In the genomic region with DNA sequence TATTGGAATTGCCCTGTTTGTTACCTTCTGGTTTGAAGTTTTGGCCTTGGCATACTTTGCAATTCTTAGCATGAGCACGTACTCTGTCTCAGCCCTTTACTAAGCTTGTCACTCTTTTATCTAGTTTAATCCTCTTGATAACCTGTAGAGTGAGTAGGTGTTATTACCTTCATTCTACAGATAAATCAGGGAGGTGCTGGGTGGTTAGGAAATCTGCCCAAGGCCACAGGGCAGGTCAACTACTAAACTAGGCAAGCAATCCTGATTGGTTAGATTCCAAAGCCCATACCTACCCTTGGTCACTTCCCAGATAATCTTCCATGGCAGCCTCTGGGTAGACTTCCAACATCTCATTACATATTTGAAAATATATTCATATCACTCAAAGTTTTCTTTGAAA, we compare ENCODE assay signal across 19 cellular contexts.
A peak's percentile ranks its signal among the peaks of the same experiment; 100 is the strongest.
DNase-seq lines count a peak whose midpoint lies in the region; ATAC-seq and TF ChIP-seq lines count a peak whose summit lies in the region.
"Had no signal": no experiment of that assay in that cellular context is flagged by ENCODE, and none has a peak within 500 bp of the region (broad histone marks: within the 10 kb centered on the region; RNA-seq: fewer than 3 reads in every experiment).

No MANE protein-coding gene starts in this region.

- H3K27ac ChIP-seq in hepatocyte, result peak overlapping the region; percentile 1
- H3K27ac ChIP-seq: 22Rv1, BLaER1, C4-2B had no signal

- no peaks in the 10 kb centered on the region for H4K20me1 ChIP-seq in hepatocyte (ENCODE audit: insufficient read depth, poor library complexity, severe bottlenecking)
- H4K20me1 ChIP-seq: BLaER1 had no signal

- peak; percentile 38 for ATAC-seq in mucosa of descending colon
- ATAC-seq in WTC11, result no peak

- peak; percentile 37 for DNase-seq in HT-29 (ENCODE audit: low spot score)
- no peak for DNase-seq in hepatocyte (ENCODE audit: low spot score)
- DNase-seq in mucosa of descending colon, result no peak
- no peak for DNase-seq in WTC11 (ENCODE audit: low spot score)
- no peak for DNase-seq in NCI-H187 treated with DMSO at 0.1 percent for 48 hours (lab: John Stamatoyannopoulos, UW)
- no peak for DNase-seq in stimulated activated CD4-positive, alpha-beta T cell treated with anti-CD3 and anti-CD28 coated beads, Interleukin-12 subunit alpha, Interleukin-12 subunit beta, amount 100 ng/mL, for 4 hours
- DNase-seq: CD4-positive, CD25-positive, alpha-beta regulatory T cell; CD8-positive, alpha-beta memory T cell; DMS 273 treated with DMSO at 0.1 percent for 48 hours; DMS79; EL; GDM1; GOT3; HFFc6 had no signal

- H3K4me3 ChIP-seq in hepatocyte, result no peak overlapping the region
- no peak overlapping the region for H3K4me3 ChIP-seq in mucosa of descending colon
- H3K4me3 ChIP-seq: BLaER1, HAP-1 had no signal

- H3K4me1 ChIP-seq in hepatocyte (ENCODE audit: insufficient read depth) (peaks cover 35% of the 10 kb centered on the region), mucosa of descending colon (ENCODE audit: low read depth) (peaks cover 26% of the 10 kb centered on the region)
- H3K4me1 ChIP-seq: BLaER1, HAP-1 had no signal

- H3K27me3 Mint-ChIP-seq in WTC11 (ENCODE audit: low read depth), result no peaks in the 10 kb centered on the region
- H3K27me3 Mint-ChIP-seq: B cell; CD4-positive, CD25-positive, alpha-beta regulatory T cell; CD8-positive, alpha-beta memory T cell had no signal

- H3K9me2 ChIP-seq in hepatocyte (replicated peaks; ENCODE audit: insufficient read depth), result no peaks in the 10 kb centered on the region

- H3K9me3 ChIP-seq in hepatocyte (ENCODE audit: low read depth) (no peaks in the 10 kb centered on the region), mucosa of descending colon (no peaks in the 10 kb centered on the region)
- H3K9me3 ChIP-seq: BLaER1, HAP-1 had no signal

- no peaks in the 10 kb centered on the region for H3K9me3 Mint-ChIP-seq in WTC11
- H3K9me3 Mint-ChIP-seq: CD8-positive, alpha-beta memory T cell had no signal

- TF ChIP-seq CTCF in hepatocyte (IDR thresholded peaks at IDR 0.05; ENCODE audit: poor library complexity) (no peak), mucosa of descending colon (IDR thresholded peaks at IDR 0.05) (no peak), WTC11 (IDR thresholded peaks at IDR 0.05) (no peak)

- peaks cover 28% of the 10 kb centered on the region for H3K4me1 Mint-ChIP-seq in WTC11
- H3K4me1 Mint-ChIP-seq: B cell had no signal

- no peaks in the 10 kb centered on the region for H3K27me3 ChIP-seq in hepatocyte
- H3K27me3 ChIP-seq: BLaER1 had no signal

- peaks cover 60% of the 10 kb centered on the region for H3K79me2 ChIP-seq in hepatocyte

- no peaks in the 10 kb centered on the region for H3K36me3 ChIP-seq in hepatocyte (replicated peaks; ENCODE audit: insufficient read depth, low read depth)
- H3K36me3 ChIP-seq in mucosa of descending colon (ENCODE audit: low read depth), result no peaks in the 10 kb centered on the region
- H3K36me3 ChIP-seq: BLaER1, HAP-1 had no signal

- intact Hi-C loops in mucosa of descending colon (cut with DNase I, micrococcal nuclease), result no loop called here

- CTCF ChIA-PET in WTC11 (lab: Charles Lee), result interaction anchor here (1.0 kb wide), 1 partner anchor 351 kb away, joined by 3 read pairs; no protein-coding TSS in a partner anchor

- POLR2A ChIA-PET in WTC11 (lab: Charles Lee), result no interaction called here

- 0 out of 2 replicates have a peak, but pooled peaks cover 4% of the 10 kb centered on the region for H3K36me3 Mint-ChIP-seq in WTC11
- H3K36me3 Mint-ChIP-seq: CD4-positive, CD25-positive, alpha-beta regulatory T cell had no signal

- no peak overlapping the region for H3K27ac Mint-ChIP-seq in WTC11
- H3K27ac Mint-ChIP-seq: B cell; CD4-positive, CD25-positive, alpha-beta regulatory T cell; CD8-positive, alpha-beta memory T cell; HFFc6 had no signal

- H3K4me2 ChIP-seq in hepatocyte, result no peak overlapping the region
- H3K4me2 ChIP-seq: BLaER1 had no signal

- no peak overlapping the region for H2AFZ ChIP-seq in hepatocyte

- 50% methylated on average over 1 of the region's 1 CpG for WGBS in hepatocyte (ENCODE audit: low lambda C conversion rate, missing lambda C conversion rate)

- H3K4me3 Mint-ChIP-seq in WTC11, result no peak overlapping the region
- H3K4me3 Mint-ChIP-seq: B cell; CD4-positive, CD25-positive, alpha-beta regulatory T cell; CD8-positive, alpha-beta memory T cell; HFFc6 had no signal

TF ChIP-seq in WTC11, 78 proteins besides CTCF, POLR2A, EP300 and RAD21 (continues in another document):
- TF ChIP-seq, protein P1, sequence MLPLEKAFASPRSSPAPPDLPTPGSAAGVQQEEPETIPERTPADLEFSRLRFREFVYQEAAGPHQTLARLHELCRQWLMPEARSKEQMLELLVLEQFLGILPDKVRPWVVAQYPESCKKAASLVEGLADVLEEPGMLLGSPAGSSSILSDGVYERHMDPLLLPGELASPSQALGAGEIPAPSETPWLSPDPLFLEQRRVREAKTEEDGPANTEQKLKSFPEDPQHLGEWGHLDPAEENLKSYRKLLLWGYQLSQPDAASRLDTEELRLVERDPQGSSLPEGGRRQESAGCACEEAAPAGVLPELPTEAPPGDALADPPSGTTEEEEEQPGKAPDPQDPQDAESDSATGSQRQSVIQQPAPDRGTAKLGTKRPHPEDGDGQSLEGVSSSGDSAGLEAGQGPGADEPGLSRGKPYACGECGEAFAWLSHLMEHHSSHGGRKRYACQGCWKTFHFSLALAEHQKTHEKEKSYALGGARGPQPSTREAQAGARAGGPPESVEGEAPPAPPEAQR (CRISPR knock-in tag; IDR thresholded peaks at IDR 0.05), result no peak
- TF ChIP-seq, protein P2, sequence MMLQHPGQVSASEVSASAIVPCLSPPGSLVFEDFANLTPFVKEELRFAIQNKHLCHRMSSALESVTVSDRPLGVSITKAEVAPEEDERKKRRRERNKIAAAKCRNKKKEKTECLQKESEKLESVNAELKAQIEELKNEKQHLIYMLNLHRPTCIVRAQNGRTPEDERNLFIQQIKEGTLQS (CRISPR knock-in tag; conservative IDR thresholded peaks at IDR 0.05), result no peak
- TF ChIP-seq, protein P3, sequence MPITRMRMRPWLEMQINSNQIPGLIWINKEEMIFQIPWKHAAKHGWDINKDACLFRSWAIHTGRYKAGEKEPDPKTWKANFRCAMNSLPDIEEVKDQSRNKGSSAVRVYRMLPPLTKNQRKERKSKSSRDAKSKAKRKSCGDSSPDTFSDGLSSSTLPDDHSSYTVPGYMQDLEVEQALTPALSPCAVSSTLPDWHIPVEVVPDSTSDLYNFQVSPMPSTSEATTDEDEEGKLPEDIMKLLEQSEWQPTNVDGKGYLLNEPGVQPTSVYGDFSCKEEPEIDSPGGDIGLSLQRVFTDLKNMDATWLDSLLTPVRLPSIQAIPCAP (CRISPR knock-in tag; IDR thresholded peaks at IDR 0.05), result no peak
- TF ChIP-seq, protein P4, sequence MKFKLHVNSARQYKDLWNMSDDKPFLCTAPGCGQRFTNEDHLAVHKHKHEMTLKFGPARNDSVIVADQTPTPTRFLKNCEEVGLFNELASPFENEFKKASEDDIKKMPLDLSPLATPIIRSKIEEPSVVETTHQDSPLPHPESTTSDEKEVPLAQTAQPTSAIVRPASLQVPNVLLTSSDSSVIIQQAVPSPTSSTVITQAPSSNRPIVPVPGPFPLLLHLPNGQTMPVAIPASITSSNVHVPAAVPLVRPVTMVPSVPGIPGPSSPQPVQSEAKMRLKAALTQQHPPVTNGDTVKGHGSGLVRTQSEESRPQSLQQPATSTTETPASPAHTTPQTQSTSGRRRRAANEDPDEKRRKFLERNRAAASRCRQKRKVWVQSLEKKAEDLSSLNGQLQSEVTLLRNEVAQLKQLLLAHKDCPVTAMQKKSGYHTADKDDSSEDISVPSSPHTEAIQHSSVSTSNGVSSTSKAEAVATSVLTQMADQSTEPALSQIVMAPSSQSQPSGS (CRISPR knock-in tag; IDR thresholded peaks at IDR 0.05; ENCODE audit: borderline replicate concordance, low read depth), result no peak
- no peak for TF ChIP-seq SMAD4 (CRISPR knock-in tag; IDR thresholded peaks at IDR 0.05)
- TF ChIP-seq, protein P5, sequence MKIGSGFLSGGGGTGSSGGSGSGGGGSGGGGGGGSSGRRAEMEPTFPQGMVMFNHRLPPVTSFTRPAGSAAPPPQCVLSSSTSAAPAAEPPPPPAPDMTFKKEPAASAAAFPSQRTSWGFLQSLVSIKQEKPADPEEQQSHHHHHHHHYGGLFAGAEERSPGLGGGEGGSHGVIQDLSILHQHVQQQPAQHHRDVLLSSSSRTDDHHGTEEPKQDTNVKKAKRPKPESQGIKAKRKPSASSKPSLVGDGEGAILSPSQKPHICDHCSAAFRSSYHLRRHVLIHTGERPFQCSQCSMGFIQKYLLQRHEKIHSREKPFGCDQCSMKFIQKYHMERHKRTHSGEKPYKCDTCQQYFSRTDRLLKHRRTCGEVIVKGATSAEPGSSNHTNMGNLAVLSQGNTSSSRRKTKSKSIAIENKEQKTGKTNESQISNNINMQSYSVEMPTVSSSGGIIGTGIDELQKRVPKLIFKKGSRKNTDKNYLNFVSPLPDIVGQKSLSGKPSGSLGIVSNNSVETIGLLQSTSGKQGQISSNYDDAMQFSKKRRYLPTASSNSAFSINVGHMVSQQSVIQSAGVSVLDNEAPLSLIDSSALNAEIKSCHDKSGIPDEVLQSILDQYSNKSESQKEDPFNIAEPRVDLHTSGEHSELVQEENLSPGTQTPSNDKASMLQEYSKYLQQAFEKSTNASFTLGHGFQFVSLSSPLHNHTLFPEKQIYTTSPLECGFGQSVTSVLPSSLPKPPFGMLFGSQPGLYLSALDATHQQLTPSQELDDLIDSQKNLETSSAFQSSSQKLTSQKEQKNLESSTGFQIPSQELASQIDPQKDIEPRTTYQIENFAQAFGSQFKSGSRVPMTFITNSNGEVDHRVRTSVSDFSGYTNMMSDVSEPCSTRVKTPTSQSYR (CRISPR knock-in tag; IDR thresholded peaks at IDR 0.05), result no peak
- TF ChIP-seq, protein P6, sequence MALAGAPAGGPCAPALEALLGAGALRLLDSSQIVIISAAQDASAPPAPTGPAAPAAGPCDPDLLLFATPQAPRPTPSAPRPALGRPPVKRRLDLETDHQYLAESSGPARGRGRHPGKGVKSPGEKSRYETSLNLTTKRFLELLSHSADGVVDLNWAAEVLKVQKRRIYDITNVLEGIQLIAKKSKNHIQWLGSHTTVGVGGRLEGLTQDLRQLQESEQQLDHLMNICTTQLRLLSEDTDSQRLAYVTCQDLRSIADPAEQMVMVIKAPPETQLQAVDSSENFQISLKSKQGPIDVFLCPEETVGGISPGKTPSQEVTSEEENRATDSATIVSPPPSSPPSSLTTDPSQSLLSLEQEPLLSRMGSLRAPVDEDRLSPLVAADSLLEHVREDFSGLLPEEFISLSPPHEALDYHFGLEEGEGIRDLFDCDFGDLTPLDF (CRISPR knock-in tag; IDR thresholded peaks at IDR 0.05), result no peak
- no peak for TF ChIP-seq PRRX2 (CRISPR knock-in tag; IDR thresholded peaks at IDR 0.05)
- TF ChIP-seq ZNF416 (CRISPR knock-in tag; IDR thresholded peaks at IDR 0.05), result no peak
- TF ChIP-seq NFATC4 (CRISPR knock-in tag; IDR thresholded peaks at IDR 0.05), result no peak
